ENCODE assay signal across 17 cellular contexts in the genomic region with DNA sequence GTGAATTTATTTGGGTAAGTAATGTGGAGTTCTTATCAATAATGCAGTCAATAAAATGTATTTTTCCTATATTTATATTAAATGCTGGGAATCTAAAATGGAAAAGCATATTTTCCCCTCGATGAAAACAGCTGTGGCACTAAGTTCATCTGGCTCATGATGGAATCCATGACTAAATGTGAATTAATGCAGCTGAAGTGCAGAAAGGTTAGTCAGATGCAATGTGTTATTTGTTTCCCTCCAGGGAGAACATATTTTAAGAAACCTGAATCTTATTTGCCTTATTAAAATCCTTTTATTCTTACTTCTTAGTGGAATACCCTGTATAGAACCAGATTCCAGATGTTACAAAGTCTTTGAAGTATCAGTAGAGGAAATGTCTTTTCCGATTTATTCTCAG.
"Had no signal": no experiment of that assay in that cellular context is flagged by ENCODE, and none has a peak within 500 bp of the region (broad histone marks: within the 10 kb centered on the region; RNA-seq: fewer than 3 reads in every experiment).

No MANE protein-coding gene starts in this region.

- H3K36me3 ChIP-seq: adrenal gland, breast epithelium, esophagus muscularis mucosa, thyroid gland had no signal

- H3K9me3 ChIP-seq: adrenal gland, breast epithelium, esophagus muscularis mucosa, thyroid gland had no signal

- H2AFZ ChIP-seq: parathyroid adenoma had no signal

- DNase-seq: activated CD4-positive, alpha-beta T cell treated with anti-CD3 and anti-CD28 coated beads for 36 hours; activated CD8-positive, alpha-beta T cell treated with anti-CD3 and anti-CD28 coated beads for 36 hours; activated naive CD4-positive, alpha-beta T cell treated with anti-CD3 and anti-CD28 coated beads, Interleukin-2, amount 50 U/mL, for 16 hours; activated T-cell treated with anti-CD3 and anti-CD28 coated beads, Interleukin-2, amount 50 U/mL, for 4 hours; adrenal gland; effector CD8-positive, alpha-beta T cell; stimulated activated CD4-positive, alpha-beta T cell treated with anti-CD3 and anti-CD28 coated beads, Interleukin-12 subunit alpha, Interleukin-12 subunit beta, amount 100 ng/mL, for 4 hours; stimulated activated CD4-positive, alpha-beta T cell treated with anti-CD3 and anti-CD28 coated beads, Interleukin-1b, Interleukin-23, amount 100 ng/mL, for 48 hours; stimulated activated CD8-positive, alpha-beta memory T cell treated with anti-CD3 and anti-CD28 coated beads, Interleukin-4, amount 100 ng/mL, for 48 hours; stimulated activated naive CD4-positive, alpha-beta T cell treated with Interleukin-2 at 50 U/mL for 16 hours; thyroid gland had no signal

- H3K4me3 ChIP-seq: adrenal gland, breast epithelium, esophagus muscularis mucosa, thyroid gland had no signal

- H3K27ac Mint-ChIP-seq: activated CD4-positive, alpha-beta T cell treated with anti-CD3 and anti-CD28 coated beads for 36 hours; activated CD8-positive, alpha-beta T cell treated with anti-CD3 and anti-CD28 coated beads for 36 hours; nephron; WTC11 had no signal

- H3K4me1 Mint-ChIP-seq: activated CD4-positive, alpha-beta T cell treated with anti-CD3 and anti-CD28 coated beads for 36 hours; WTC11 had no signal

- H3K36me3 Mint-ChIP-seq: WTC11 had no signal

- H3K27ac ChIP-seq: adrenal gland, breast epithelium, esophagus muscularis mucosa, parathyroid adenoma, thyroid gland had no signal

- H3K4me3 Mint-ChIP-seq: activated CD4-positive, alpha-beta T cell treated with anti-CD3 and anti-CD28 coated beads for 36 hours; activated CD8-positive, alpha-beta T cell treated with anti-CD3 and anti-CD28 coated beads for 36 hours; activated T-cell treated with anti-CD3 and anti-CD28 coated beads, Interleukin-2, amount 50 U/mL, for 4 hours; nephron; WTC11 had no signal

- H3K79me2 ChIP-seq: parathyroid adenoma had no signal

- H3K27me3 Mint-ChIP-seq: activated CD4-positive, alpha-beta T cell treated with anti-CD3 and anti-CD28 coated beads for 36 hours; activated CD8-positive, alpha-beta T cell treated with anti-CD3 and anti-CD28 coated beads for 36 hours had no signal

- H3K9ac ChIP-seq: parathyroid adenoma had no signal

- H3K4me1 ChIP-seq: parathyroid adenoma had no signal

- ATAC-seq: activated CD4-positive, alpha-beta T cell treated with anti-CD3 and anti-CD28 coated beads for 36 hours; activated CD8-positive, alpha-beta T cell treated with anti-CD3 and anti-CD28 coated beads for 36 hours; activated T-cell treated with anti-CD3 and anti-CD28 coated beads, Interleukin-2, amount 50 U/mL, for 4 hours; sciatic nerve; WTC11 had no signal

- H3K9me3 Mint-ChIP-seq: activated CD8-positive, alpha-beta T cell treated with anti-CD3 and anti-CD28 coated beads for 36 hours; nephron; WTC11 had no signal

- H3K27me3 ChIP-seq: adrenal gland, breast epithelium, esophagus muscularis mucosa, thyroid gland had no signal
